21 cellular contexts compared by ENCODE assay signal in genomic region chr2:8482432-8482831, GRCh38.
DNase-seq lines count a peak whose midpoint lies in the region; FAIRE-seq and TF ChIP-seq lines count a peak whose summit lies in the region.
"Had no signal": no experiment of that assay in that cellular context is flagged by ENCODE, and none has a peak within 500 bp of the region (broad histone marks: within the 10 kb centered on the region; RNA-seq: fewer than 3 reads in every experiment).

No MANE protein-coding gene starts in this region.

- H3K9me3 Mint-ChIP-seq in T-helper 1 cell treated with Interleukin-12 subunit alpha and Interleukin-12 subunit beta and Interleukin-4 antibody, amounts not matched to agents 30 μg/mL and 1 μg/mL, for 36 hours, result no peaks in the 10 kb centered on the region
- no peaks in the 10 kb centered on the region for H3K9me3 Mint-ChIP-seq in activated T-helper 2 cell treated with anti-CD3 and anti-CD28 coated beads, Interferon-gamma antibody, Interleukin-2, Interleukin-4, amounts not matched to agents 10 μg/mL and 5 μg/mL and 100 μg/mL, durations not matched to agents 14 hours and 24 hours and 36 hours
- H3K9me3 Mint-ChIP-seq: central memory CD8-positive, alpha-beta T cell had no signal

- H3F3A ChIP-seq in Loucy (ENCODE audit: low read depth), result no peaks in the 10 kb centered on the region; the same call in 1 of the 2 replicates

- H3K27ac ChIP-seq in BLaER1 treated with 17β-estradiol and CSF1 and Interleukin-3, amounts not matched to agents 10 nM and 100 nM, result peak overlapping the region in 9 of 11 experiments; percentile 94 to 100 (median 99); a peak in 17 of 22 replicates
- H3K27ac ChIP-seq: A549, epithelial cell of prostate, sigmoid colon had no signal

- H3K4me3 Mint-ChIP-seq in T-helper 1 cell treated with Interleukin-12 subunit alpha and Interleukin-12 subunit beta and Interleukin-4 antibody, amounts not matched to agents 30 μg/mL and 1 μg/mL, for 36 hours, result no peak overlapping the region
- no peak overlapping the region for H3K4me3 Mint-ChIP-seq in activated T-helper 2 cell treated with anti-CD3 and anti-CD28 coated beads, Interferon-gamma antibody, Interleukin-2, Interleukin-4, amounts not matched to agents 10 μg/mL and 5 μg/mL and 100 μg/mL, durations not matched to agents 14 hours and 24 hours and 36 hours (ENCODE audit: low read depth)
- H3K4me3 Mint-ChIP-seq: activated naive CD8-positive, alpha-beta T cell; central memory CD8-positive, alpha-beta T cell; IgD-negative memory B cell had no signal

- H3K79me2 ChIP-seq in Loucy (ENCODE audit: insufficient read depth, low read length), result no peaks in the 10 kb centered on the region

- DNase-seq in T-helper 1 cell, result no peak
- no peak for DNase-seq in activated T-helper 2 cell treated with anti-CD3 and anti-CD28 coated beads, Interferon-gamma antibody, Interleukin-2, Interleukin-4, amounts not matched to agents 10 μg/mL and 5 μg/mL and 100 μg/mL, durations not matched to agents 14 hours and 24 hours and 36 hours (ENCODE audit: low spot score)
- no peak for DNase-seq in HTR-8/SVneo (ENCODE audit: insufficient read length, low spot score)
- DNase-seq in NCI-H524 treated with DMSO at 0.1 percent for 48 hours (lab: John Stamatoyannopoulos, UW), result no peak
- DNase-seq in activated gamma-delta T cell (lab: John Stamatoyannopoulos, UW), result no peak
- DNase-seq: BE2C, heart left ventricle, NCI-H1694, NCI-H2171, NCI-H526 treated with DMSO at 0.1 percent for 48 hours, sigmoid colon, substantia nigra had no signal

- peak overlapping the region in 8 of 11 experiments; percentile 33 to 92 (median 74); a peak in 12 of 22 replicates for H3K9ac ChIP-seq in BLaER1 treated with 17β-estradiol and CSF1 and Interleukin-3, amounts not matched to agents 10 nM and 100 nM
- H3K9ac ChIP-seq in Loucy (ENCODE audit: low read depth, low read length, poor library complexity, severe bottlenecking), result no peak overlapping the region

- no peaks in the 10 kb centered on the region for H3K27me3 ChIP-seq in BLaER1 treated with 17β-estradiol and CSF1 and Interleukin-3, amounts not matched to agents 10 nM and 100 nM
- no peaks in the 10 kb centered on the region for H3K27me3 ChIP-seq in Loucy (ENCODE audit: insufficient read depth, low read length, poor library complexity, severe bottlenecking)
- H3K27me3 ChIP-seq: BE2C, heart left ventricle, sigmoid colon had no signal

- H3K9me3 ChIP-seq in BLaER1 treated with 17β-estradiol and CSF1 and Interleukin-3, amounts not matched to agents 10 nM and 100 nM (replicated peaks in 1 of 11), result peaks cover 0 to 6% (median 0%) of the 10 kb centered on the region in 11 experiments; a peak in 4 of 22 replicates
- no peaks in the 10 kb centered on the region for H3K9me3 ChIP-seq in Loucy (ENCODE audit: insufficient read depth, low read depth, low read length)
- H3K9me3 ChIP-seq: A549, BE2C, heart left ventricle, sigmoid colon had no signal

- intact Hi-C loops in activated T-helper 2 cell treated with anti-CD3 and anti-CD28 coated beads, Interferon-gamma antibody, Interleukin-2, Interleukin-4, amounts not matched to agents 10 μg/mL and 5 μg/mL and 100 μg/mL, durations not matched to agents 14 hours and 24 hours and 36 hours (cut with micrococcal nuclease), result loop anchor here (5.0 kb wide), 2 partner anchors 500 to 710 kb away; no protein-coding TSS in a partner anchor

- H3K4me3 ChIP-seq in BLaER1 treated with 17β-estradiol and CSF1 and Interleukin-3, amounts not matched to agents 10 nM and 100 nM, result no peak overlapping the region
- H3K4me3 ChIP-seq in Loucy (ENCODE audit: low read length, poor library complexity, severe bottlenecking), result no peak overlapping the region
- H3K4me3 ChIP-seq: A549, heart left ventricle, sigmoid colon had no signal

- H4K20me1 ChIP-seq in BLaER1 treated with 17β-estradiol and CSF1 and Interleukin-3, amounts not matched to agents 10 nM and 100 nM, result no peaks in the 10 kb centered on the region
- H4K20me1 ChIP-seq in Loucy (ENCODE audit: insufficient read depth, low read length, poor library complexity, severe bottlenecking), result no peaks in the 10 kb centered on the region

- no peaks in the 10 kb centered on the region for H3K36me3 Mint-ChIP-seq in T-helper 1 cell treated with Interleukin-12 subunit alpha and Interleukin-12 subunit beta and Interleukin-4 antibody, amounts not matched to agents 30 μg/mL and 1 μg/mL, for 36 hours (ENCODE audit: low read depth)
- no peaks in the 10 kb centered on the region for H3K36me3 Mint-ChIP-seq in activated T-helper 2 cell treated with anti-CD3 and anti-CD28 coated beads, Interferon-gamma antibody, Interleukin-2, Interleukin-4, amounts not matched to agents 10 μg/mL and 5 μg/mL and 100 μg/mL, durations not matched to agents 14 hours and 24 hours and 36 hours (ENCODE audit: low read depth)

- H3K4me1 Mint-ChIP-seq in T-helper 1 cell treated with Interleukin-12 subunit alpha and Interleukin-12 subunit beta and Interleukin-4 antibody, amounts not matched to agents 30 μg/mL and 1 μg/mL, for 36 hours (ENCODE audit: low read depth), result peaks cover 73% of the 10 kb centered on the region
- peaks cover 72% of the 10 kb centered on the region for H3K4me1 Mint-ChIP-seq in activated T-helper 2 cell treated with anti-CD3 and anti-CD28 coated beads, Interferon-gamma antibody, Interleukin-2, Interleukin-4, amounts not matched to agents 10 μg/mL and 5 μg/mL and 100 μg/mL, durations not matched to agents 14 hours and 24 hours and 36 hours (ENCODE audit: low read depth)

- H3K27me3 Mint-ChIP-seq in T-helper 1 cell treated with Interleukin-12 subunit alpha and Interleukin-12 subunit beta and Interleukin-4 antibody, amounts not matched to agents 30 μg/mL and 1 μg/mL, for 36 hours (ENCODE audit: low read depth), result no peaks in the 10 kb centered on the region
- H3K27me3 Mint-ChIP-seq in activated T-helper 2 cell treated with anti-CD3 and anti-CD28 coated beads, Interferon-gamma antibody, Interleukin-2, Interleukin-4, amounts not matched to agents 10 μg/mL and 5 μg/mL and 100 μg/mL, durations not matched to agents 14 hours and 24 hours and 36 hours (ENCODE audit: low read depth), result no peaks in the 10 kb centered on the region
- H3K27me3 Mint-ChIP-seq: activated naive CD8-positive, alpha-beta T cell; central memory CD8-positive, alpha-beta T cell had no signal

- H3K9me2 ChIP-seq in Loucy (replicated peaks; ENCODE audit: low read depth, low read length), result no peaks in the 10 kb centered on the region

- 0 out of 22 replicates have a peak, but pooled peaks cover 0 to 5% (median 0%) of the 10 kb centered on the region in 11 experiments for H3K36me3 ChIP-seq in BLaER1 treated with 17β-estradiol and CSF1 and Interleukin-3, amounts not matched to agents 10 nM and 100 nM
- no peaks in the 10 kb centered on the region for H3K36me3 ChIP-seq in Loucy (ENCODE audit: insufficient read depth, low read length)
- H3K36me3 ChIP-seq: BE2C, heart left ventricle, sigmoid colon had no signal

- H3K4me2 ChIP-seq in BLaER1 treated with 17β-estradiol and CSF1 and Interleukin-3, amounts not matched to agents 10 nM and 100 nM, result peak overlapping the region; percentile 71 to 96 (median 87)
- peak overlapping the region; percentile 51 for H3K4me2 ChIP-seq in Loucy (ENCODE audit: low read depth, low read length, poor library complexity, severe bottlenecking)
- H3K4me2 ChIP-seq: A549 had no signal

- no peak overlapping the region for H2AFZ ChIP-seq in Loucy (ENCODE audit: low read length)

- H3K4me1 ChIP-seq in BLaER1 treated with 17β-estradiol and CSF1 and Interleukin-3, amounts not matched to agents 10 nM and 100 nM, result peaks cover 71 to 95% (median 91%) of the 10 kb centered on the region in 10 experiments
- H3K4me1 ChIP-seq in Loucy (ENCODE audit: insufficient read depth, low read length, poor library complexity, severe bottlenecking), result peaks cover 82% of the 10 kb centered on the region
- H3K4me1 ChIP-seq: sigmoid colon had no signal

- TF ChIP-seq CTCF in Loucy (conservative IDR thresholded peaks at IDR 0.05; ENCODE audit: low read length), result no peak

- FAIRE-seq in HTR-8/SVneo (lab: Jason Lieb, UNC), result no peak
- FAIRE-seq: A549, TTC549 had no signal

- H3K27ac Mint-ChIP-seq in T-helper 1 cell treated with Interleukin-12 subunit alpha and Interleukin-12 subunit beta and Interleukin-4 antibody, amounts not matched to agents 30 μg/mL and 1 μg/mL, for 36 hours, result peak overlapping the region; percentile 22
- peak overlapping the region; percentile 11 for H3K27ac Mint-ChIP-seq in activated T-helper 2 cell treated with anti-CD3 and anti-CD28 coated beads, Interferon-gamma antibody, Interleukin-2, Interleukin-4, amounts not matched to agents 10 μg/mL and 5 μg/mL and 100 μg/mL, durations not matched to agents 14 hours and 24 hours and 36 hours
- H3K27ac Mint-ChIP-seq: IgD-negative memory B cell had no signal
